In genomic region chr1:23576338-23577055, GRCh38 we compare ENCODE assay signal across 8 cellular contexts. TPM values are rescaled to one million over a fixed set of nuclear protein-coding genes. Genes with fewer than 3 reads are reported as not detected.
DNase-seq lines count a peak whose midpoint lies in the region; ATAC-seq and TF ChIP-seq lines count a peak whose summit lies in the region.

No MANE protein-coding gene starts in this region.

- H3K27me3 ChIP-seq in RWPE2 (ENCODE audit: insufficient read depth, poor library complexity, severe bottlenecking) (no peaks in the 10 kb centered on the region), esophagus squamous epithelium (no peaks in the 10 kb centered on the region), skeletal muscle tissue (ENCODE audit: control insufficient read depth in 3 of 3, insufficient read depth in 3 of 3, low read length in 3 of 3) (no peaks in the 10 kb centered on the region)

- ATAC-seq in RWPE2 (ENCODE audit: low read depth) (no peak), GM21786 (IDR thresholded peaks at IDR 0.05; ENCODE audit: unreplicated experiment) (no peak)

- H3K27ac ChIP-seq in RWPE2 (ENCODE audit: poor library complexity, severe bottlenecking) (peak overlapping the region; percentile 74), esophagus squamous epithelium (peak overlapping the region; percentile 4 to 89 (median 71)), skeletal muscle tissue (ENCODE audit: low read depth, low read length) (peak overlapping the region; percentile 83)

- H3K9me3 ChIP-seq in RWPE2 (ENCODE audit: severe bottlenecking) (no peaks in the 10 kb centered on the region), esophagus squamous epithelium (no peaks in the 10 kb centered on the region), skeletal muscle tissue (ENCODE audit: control insufficient read depth in 3 of 3, low read length in 3 of 3) (no peaks in the 10 kb centered on the region)

- intact Hi-C loops in esophagus squamous epithelium (cut with DNase I), result no loop called here

- DNase-seq in EL, result peak; percentile 53
- DNase-seq in RWPE2 (ENCODE audit: low spot score), result no peak
- no peak for DNase-seq in esophagus squamous epithelium (lab: John Stamatoyannopoulos, UW)
- DNase-seq in NCI-H2081 treated with DMSO at 0.1 percent for 48 hours (lab: John Stamatoyannopoulos, UW), result no peak
- DNase-seq in NCI-H446 (lab: John Stamatoyannopoulos, UW), result no peak
- no peak for DNase-seq in stimulated activated CD4-positive, alpha-beta T cell treated with anti-CD3 and anti-CD28 coated beads, Interleukin-15, amount 100 ng/mL, for 24 hours

- peak overlapping the region; percentile 62 to 84 (median 82) for H3K9ac ChIP-seq in skeletal muscle tissue (ENCODE audit: low read depth in 1 of 3, low read length in 3 of 3)

- H3K4me1 ChIP-seq in RWPE2 (ENCODE audit: insufficient read depth, poor library complexity, severe bottlenecking) (peaks cover 14% of the 10 kb centered on the region), esophagus squamous epithelium (peaks cover 11 to 26% (median 24%) of the 10 kb centered on the region in 3 donors), skeletal muscle tissue (ENCODE audit: control insufficient read depth in 3 of 3, insufficient read depth in 3 of 3, low read length in 3 of 3) (peaks cover 34 to 45% (median 42%) of the 10 kb centered on the region in 3 donors)

- H3K4me3 ChIP-seq in RWPE2 (ENCODE audit: severe bottlenecking) (no peak overlapping the region), esophagus squamous epithelium (no peak overlapping the region), skeletal muscle tissue (ENCODE audit: low read length in 3 of 3) (peak overlapping the region; percentile 49 to 63 (median 61))

- H3K36me3 ChIP-seq in RWPE2 (ENCODE audit: low read depth) (no peaks in the 10 kb centered on the region), esophagus squamous epithelium (no peaks in the 10 kb centered on the region), skeletal muscle tissue (ENCODE audit: control insufficient read depth in 3 of 3, insufficient read depth in 3 of 3, low read length in 3 of 3) (no peaks in the 10 kb centered on the region)

- no peak for TF ChIP-seq POLR2A in esophagus squamous epithelium (IDR thresholded peaks at IDR 0.05)

- WGBS in esophagus squamous epithelium, 2 donors, result 61 to 78% methylated on average over 7 of the region's 7 CpGs

- TF ChIP-seq CTCF in RWPE2 (IDR thresholded peaks at IDR 0.05; ENCODE audit: poor library complexity, severe bottlenecking) (no peak), esophagus squamous epithelium (IDR thresholded peaks at IDR 0.05) (no peak)

RNA-seq across cellular contexts. Expression of gene ID3, which starts 17.2 kb away (rescaled TPM):
- total RNA-seq in esophagus squamous epithelium (10 to 100 TPM; 12.6 to 62.9 (median 37.5) TPM), skeletal muscle tissue (120 TPM)

RNA-seq across cellular contexts. Expression of gene E2F2, which starts 45.5 kb away (rescaled TPM):
- total RNA-seq in esophagus squamous epithelium (10 to 100 TPM; 10.1 to 16.9 (median 11.8) TPM), skeletal muscle tissue (5.7 TPM)

Comparison
In these comparisons a context has a peak if more than half of its experiments do, and no peak if none do; other contexts are left out.
1. H3K4me3 ChIP-seq: peak in skeletal muscle tissue (3 of 3); none in RWPE2 (single experiment) and esophagus squamous epithelium (0 of 4).
2. Peak in every context shown above with its lines, with median percentiles within 50 percentile points of each other: H3K27ac ChIP-seq.